1 cellular context compared by ENCODE assay signal in genomic region chr20:34875657-34876160, GRCh38.
A peak's percentile ranks its signal among the peaks of the same experiment; 100 is the strongest.
TF ChIP-seq lines count a peak whose summit lies in the region.

No MANE protein-coding gene starts in this region.

TF ChIP-seq in HepG2, 621 proteins besides CTCF, POLR2A, EP300 and RAD21 (continued from another document and continues in another):
- TF ChIP-seq DMAP1 (CRISPR knock-in tag; IDR thresholded peaks at IDR 0.05): 0 out of 2 replicates have a peak, but pooled peaks have one; percentile 52
- TF ChIP-seq HMG20A (CRISPR knock-in tag; IDR thresholded peaks at IDR 0.05; ENCODE audit: borderline replicate concordance): no peak
- no peak for TF ChIP-seq CCAR2 (optimal IDR thresholded peaks at IDR 0.05; ENCODE audit: low read depth, low read length)
- TF ChIP-seq THAP8 (CRISPR knock-in tag; IDR thresholded peaks at IDR 0.05; ENCODE audit: borderline replicate concordance): no peak
- no peak for TF ChIP-seq ZKSCAN5 (CRISPR knock-in tag; IDR thresholded peaks at IDR 0.05)
- TF ChIP-seq ZMAT5 (CRISPR knock-in tag; IDR thresholded peaks at IDR 0.05; ENCODE audit: borderline replicate concordance, low read depth): no peak
- TF ChIP-seq ZNF383 (CRISPR knock-in tag; IDR thresholded peaks at IDR 0.05; ENCODE audit: borderline replicate concordance): no peak
- peak; percentile 73 for TF ChIP-seq GATAD2A (CRISPR knock-in tag; IDR thresholded peaks at IDR 0.05)
- TF ChIP-seq RAD51 (IDR thresholded peaks at IDR 0.05; ENCODE audit: borderline replicate concordance): no peak
- TF ChIP-seq ZNF484 (CRISPR knock-in tag; IDR thresholded peaks at IDR 0.05; ENCODE audit: borderline replicate concordance, low read depth): no peak
- peak; percentile 66; the same call in 1 of the 2 replicates for TF ChIP-seq TBX2 (CRISPR knock-in tag; IDR thresholded peaks at IDR 0.05; ENCODE audit: borderline replicate concordance)
- no peak for TF ChIP-seq HNRNPH1 (optimal IDR thresholded peaks at IDR 0.05; ENCODE audit: low read depth, low read length)
- no peak for TF ChIP-seq ZBTB49 (CRISPR knock-in tag; IDR thresholded peaks at IDR 0.05; ENCODE audit: borderline replicate concordance)
- no peak for TF ChIP-seq ZBTB1 (CRISPR knock-in tag; IDR thresholded peaks at IDR 0.05; ENCODE audit: borderline replicate concordance)
- TF ChIP-seq NONO (IDR thresholded peaks at IDR 0.05): no peak
- TF ChIP-seq NONO (CRISPR knock-in tag; conservative IDR thresholded peaks at IDR 0.05): no peak; the same call in 1 of the 2 replicates
- no peak for TF ChIP-seq GTF2F1 (IDR thresholded peaks at IDR 0.05; ENCODE audit: low read length)
- 0 out of 2 replicates have a peak, but pooled peaks have one; percentile 13 for TF ChIP-seq FOXA3 (CRISPR knock-in tag; IDR thresholded peaks at IDR 0.05)
- peak; percentile 85; the same call in 1 of the 2 replicates for TF ChIP-seq ZBTB7A (CRISPR knock-in tag; IDR thresholded peaks at IDR 0.05)
- no peak for TF ChIP-seq ZNF652 (CRISPR knock-in tag; IDR thresholded peaks at IDR 0.05; ENCODE audit: borderline replicate concordance, low read depth)
- no peak for TF ChIP-seq ZNF407 (CRISPR knock-in tag; IDR thresholded peaks at IDR 0.05; ENCODE audit: not compliant biosample characterization)
- no peak for TF ChIP-seq ZNF362 (CRISPR knock-in tag; IDR thresholded peaks at IDR 0.05; ENCODE audit: borderline replicate concordance)
- TF ChIP-seq ZNF292 (CRISPR knock-in tag; IDR thresholded peaks at IDR 0.05; ENCODE audit: borderline replicate concordance, low read depth): no peak
- 0 out of 2 replicates have a peak, but pooled peaks have one; percentile 13 for TF ChIP-seq STAT5B (CRISPR knock-in tag; IDR thresholded peaks at IDR 0.05)
- no peak for TF ChIP-seq ATF2 (CRISPR knock-in tag; IDR thresholded peaks at IDR 0.05)
- TF ChIP-seq KAT7 (CRISPR knock-in tag; IDR thresholded peaks at IDR 0.05; ENCODE audit: borderline replicate concordance): no peak
- TF ChIP-seq FOXP4 (CRISPR knock-in tag; IDR thresholded peaks at IDR 0.05): peak; percentile 35; the same call in 1 of the 2 replicates
- no peak; the same call in 1 of the 2 replicates for TF ChIP-seq ZSCAN21 (CRISPR knock-in tag; IDR thresholded peaks at IDR 0.05; ENCODE audit: borderline replicate concordance)
- TF ChIP-seq CBX5 (CRISPR knock-in tag; IDR thresholded peaks at IDR 0.05; ENCODE audit: borderline replicate concordance): no peak
- TF ChIP-seq GABPA (IDR thresholded peaks at IDR 0.05; ENCODE audit: low read depth, low read length): no peak
- TF ChIP-seq GABPA (CRISPR knock-in tag; IDR thresholded peaks at IDR 0.05; ENCODE audit: low read depth): no peak; the same call in 1 of the 2 replicates
- TF ChIP-seq ZNF501 (CRISPR knock-in tag; IDR thresholded peaks at IDR 0.05): no peak
- TF ChIP-seq DBP (CRISPR knock-in tag; IDR thresholded peaks at IDR 0.05; ENCODE audit: not compliant biosample characterization): no peak
- TF ChIP-seq MAF1 (CRISPR knock-in tag; IDR thresholded peaks at IDR 0.05; ENCODE audit: borderline replicate concordance): no peak
- no peak for TF ChIP-seq ZNF784 (CRISPR knock-in tag; IDR thresholded peaks at IDR 0.05; ENCODE audit: borderline replicate concordance)
- no peak for TF ChIP-seq SP1 (IDR thresholded peaks at IDR 0.05)
- TF ChIP-seq SP1 (CRISPR knock-in tag; IDR thresholded peaks at IDR 0.05): no peak
- TF ChIP-seq SPEN (CRISPR knock-in tag; IDR thresholded peaks at IDR 0.05; ENCODE audit: low read depth): peak; percentile 66
- no peak for TF ChIP-seq PHF21A (CRISPR knock-in tag; IDR thresholded peaks at IDR 0.05)
- TF ChIP-seq ZNF614 (CRISPR knock-in tag; IDR thresholded peaks at IDR 0.05; ENCODE audit: borderline replicate concordance): peak; percentile 78
